25 cellular contexts compared by ENCODE assay signal in genomic region chr1:60703155-60703554, GRCh38.
"Had no signal": no experiment of that assay in that cellular context is flagged by ENCODE, and none has a peak within 500 bp of the region (broad histone marks: within the 10 kb centered on the region; RNA-seq: fewer than 3 reads in every experiment).

No MANE protein-coding gene starts in this region.

- H3K4me3 ChIP-seq: pancreas, prostate gland, right lobe of liver, sigmoid colon, stomach, thoracic aorta, thyroid gland, tibial nerve, upper lobe of left lung, vagina had no signal

- H3K36me3 ChIP-seq: neutrophil, pancreas, prostate gland, right lobe of liver, sigmoid colon, stomach, thoracic aorta, thyroid gland, tibial nerve, upper lobe of left lung, vagina had no signal

- H3K4me1 ChIP-seq: pancreas, prostate gland, right lobe of liver, sigmoid colon, stomach, thyroid gland, upper lobe of left lung, vagina had no signal

- ATAC-seq: naive thymus-derived CD4-positive, alpha-beta T cell; natural killer cell; pancreas; right cardiac atrium; right lobe of liver; stimulated activated effector memory CD8-positive, alpha-beta T cell treated with anti-CD3 and anti-CD28 coated beads, Interleukin-12 subunit alpha, Interleukin-12 subunit beta, amount 100 ng/mL, for 72 hours; stimulated activated naive B cell treated with anti-CD40 and anti-IgM and Interleukin-4, amounts not matched to agents 10 μg/mL and 1 μg/mL and 100 μg/mL, for 72 hours had no signal

- DNase-seq: naive thymus-derived CD4-positive, alpha-beta T cell; natural killer cell; nephron progenitor cell; nucleus accumbens; pancreas; right cardiac atrium; right lobe of liver; sigmoid colon; small intestine; stimulated activated CD4-positive, alpha-beta T cell treated with anti-CD3 and anti-CD28 coated beads, Interleukin-15, amount 100 ng/mL, for 24 hours; stimulated activated CD4-positive, alpha-beta T cell treated with anti-CD3 and anti-CD28 coated beads, Interleukin-2, amount 100 ng/mL, for 24 hours; stimulated activated CD4-positive, alpha-beta T cell treated with anti-CD3 and anti-CD28 coated beads, Interleukin-2, amount 100 ng/mL, for 48 hours; stimulated activated CD4-positive, alpha-beta T cell treated with anti-CD3 and anti-CD28 coated beads, Interleukin-4, amount 100 ng/mL, for 24 hours; stimulated activated naive B cell treated with anti-CD40 and anti-IgM and Interleukin-4, amounts not matched to agents 10 μg/mL and 1 μg/mL and 100 μg/mL, for 72 hours; stimulated activated naive CD4-positive, alpha-beta T cell treated with Interleukin-2 at 50 U/mL for 16 hours; stomach; thyroid gland; trophoblast cell; upper lobe of left lung had no signal

- H3K9me3 ChIP-seq: neutrophil, pancreas, prostate gland, right lobe of liver, sigmoid colon, stomach, thoracic aorta, thyroid gland, tibial nerve, upper lobe of left lung, vagina had no signal
